In genomic region chr1:152924191-152924590, GRCh38 we compare ENCODE assay signal across 18 cellular contexts. TPM values are rescaled to one million over a fixed set of nuclear protein-coding genes. Genes with fewer than 3 reads are reported as not detected.
"Had no signal": no experiment of that assay in that cellular context is flagged by ENCODE, and none has a peak within 500 bp of the region (broad histone marks: within the 10 kb centered on the region; RNA-seq: fewer than 3 reads in every experiment).

No MANE protein-coding gene starts in this region.

- H3K27ac ChIP-seq: brain microvascular endothelial cell, esophagus muscularis mucosa, skin epidermis, tibial nerve had no signal

- H3K4me1 ChIP-seq: esophagus muscularis mucosa, tibial nerve had no signal

- H3K9me3 Mint-ChIP-seq: natural killer cell had no signal

- H3K4me3 Mint-ChIP-seq: activated naive CD8-positive, alpha-beta T cell; natural killer cell had no signal

- H3K36me3 Mint-ChIP-seq: activated naive CD8-positive, alpha-beta T cell; natural killer cell had no signal

- H3K27me3 ChIP-seq: brain microvascular endothelial cell, esophagus muscularis mucosa, tibial nerve had no signal

- H3K4me3 ChIP-seq: esophagus muscularis mucosa, skin epidermis, tibial nerve had no signal

- DNase-seq: activated CD4-positive, alpha-beta T cell treated with anti-CD3 and anti-CD28 coated beads, Interleukin-2, amount 50 U/mL, for 48 hours; activated gamma-delta T cell; activated T-cell treated with anti-CD3 and anti-CD28 coated beads, Interleukin-2, amount 50 U/mL, for 48 hours; brain microvascular endothelial cell; glutamatergic neuron; left colon; natural killer cell; posterior cingulate gyrus had no signal

- H3K4me1 Mint-ChIP-seq: natural killer cell had no signal

- H3K36me3 ChIP-seq: brain microvascular endothelial cell, esophagus muscularis mucosa, tibial nerve had no signal

- H3K27ac Mint-ChIP-seq: activated naive CD8-positive, alpha-beta T cell; natural killer cell had no signal

- ATAC-seq: activated CD4-positive, CD25-positive, alpha-beta regulatory T cell treated with anti-CD3 and anti-CD28 coated beads, Interleukin-2, amount 50 U/mL, for 24 hours; left colon; natural killer cell had no signal

- H3K9me3 ChIP-seq: esophagus muscularis mucosa had no signal

RNA-seq across cellular contexts. Expression of gene IVL, which starts 15.8 kb away (rescaled TPM):
- total RNA-seq: chondrocyte, dermis microvascular lymphatic vessel endothelial cell, esophagus muscularis mucosa, fibroblast of villous mesenchyme, left colon, lung microvascular endothelial cell, mucosa of gallbladder, natural killer cell, tibial nerve had no signal

RNA-seq across cellular contexts. Expression of gene SPRR5, which starts 22.8 kb away (rescaled TPM):
- total RNA-seq: chondrocyte, dermis microvascular lymphatic vessel endothelial cell, esophagus muscularis mucosa, fibroblast of villous mesenchyme, left colon, lung microvascular endothelial cell, mucosa of gallbladder, natural killer cell, tibial nerve had no signal

RNA-seq across cellular contexts. Expression of gene SMCP, which starts 46.1 kb away (rescaled TPM):
- total RNA-seq: chondrocyte, dermis microvascular lymphatic vessel endothelial cell, esophagus muscularis mucosa, fibroblast of villous mesenchyme, left colon, lung microvascular endothelial cell, mucosa of gallbladder, natural killer cell, tibial nerve had no signal

RNA-seq across cellular contexts. Expression of gene SPRR4, which starts 46.3 kb away (rescaled TPM):
- total RNA-seq: chondrocyte, dermis microvascular lymphatic vessel endothelial cell, esophagus muscularis mucosa, fibroblast of villous mesenchyme, left colon, lung microvascular endothelial cell, mucosa of gallbladder, natural killer cell, tibial nerve had no signal

RNA-seq across cellular contexts. Expression of gene SPRR1A, which starts 59.7 kb away (rescaled TPM):
- total RNA-seq: chondrocyte, dermis microvascular lymphatic vessel endothelial cell, esophagus muscularis mucosa, fibroblast of villous mesenchyme, left colon, lung microvascular endothelial cell, mucosa of gallbladder, natural killer cell, tibial nerve had no signal
